16 cellular contexts compared by ENCODE assay signal in genomic region chr20:47897461-47897860, GRCh38.
DNase-seq lines count a peak whose midpoint lies in the region; ATAC-seq and TF ChIP-seq lines count a peak whose summit lies in the region.
"Had no signal": no experiment of that assay in that cellular context is flagged by ENCODE, and none has a peak within 500 bp of the region (broad histone marks: within the 10 kb centered on the region; RNA-seq: fewer than 3 reads in every experiment).

No MANE protein-coding gene starts in this region.

- H3K27ac Mint-ChIP-seq in nephron progenitor cell = peak overlapping the region; percentile 78
- H3K27ac Mint-ChIP-seq in activated CD8-positive, alpha-beta memory T cell treated with anti-CD3 and anti-CD28 coated beads, Interleukin-2, amount 10 ng/mL, durations not matched to agents 7 days and 5 days = no peak overlapping the region
- H3K27ac Mint-ChIP-seq: CD4-positive, alpha-beta T cell; CD8-positive, alpha-beta memory T cell had no signal

- ATAC-seq in DND-41 (ENCODE audit: insufficient read depth, low read depth) (0 out of 3 replicates have a peak, but pooled peaks have one; percentile 7), upper lobe of right lung (no peak), HG03457 (IDR thresholded peaks at IDR 0.05; ENCODE audit: unreplicated experiment) (no peak), SK-N-SH treated with all-trans-retinoic acid at 6 μM for 48 hours (no peak)
- ATAC-seq in activated CD8-positive, alpha-beta memory T cell treated with anti-CD3 and anti-CD28 coated beads, Interleukin-2, amount 10 ng/mL, durations not matched to agents 7 days and 5 days = no peak

- H3K23ac ChIP-seq in neuronal stem cell (ENCODE audit: low read depth, low read length, poor library complexity) = no peak overlapping the region

- H3K4me1 ChIP-seq in DND-41 (ENCODE audit: insufficient read depth, low read length) (no peaks in the 10 kb centered on the region), neuronal stem cell (ENCODE audit: control insufficient read depth in 2 of 2, insufficient read depth in 1 of 2, low read depth in 1 of 2, low read length in 2 of 2) (no peaks in the 10 kb centered on the region), upper lobe of right lung (no peaks in the 10 kb centered on the region)

- H2BK5ac ChIP-seq in neuronal stem cell (ENCODE audit: low read length) = no peak overlapping the region

- peak overlapping the region; percentile 71 for H3K14ac ChIP-seq in neuronal stem cell (ENCODE audit: low read length)

- H3K27ac ChIP-seq in DND-41 (ENCODE audit: low read length) = no peak overlapping the region
- no peak overlapping the region for H3K27ac ChIP-seq in neuronal stem cell (replicated peaks; ENCODE audit: low read length)
- H3K27ac ChIP-seq in upper lobe of right lung = no peak overlapping the region
- no peak overlapping the region for H3K27ac ChIP-seq in caudate nucleus (ENCODE audit: low read depth, low read length)

- TF ChIP-seq CTCF in DND-41 (IDR thresholded peaks at IDR 0.05; ENCODE audit: borderline replicate concordance, extremely low read depth, low read length, poor library complexity, severe bottlenecking) = no peak
- no peak for TF ChIP-seq CTCF in nephron progenitor cell (IDR thresholded peaks at IDR 0.05)
- no peak for TF ChIP-seq CTCF in upper lobe of right lung (IDR thresholded peaks at IDR 0.05)

- H2BK15ac ChIP-seq in neuronal stem cell (ENCODE audit: low read length) = no peak overlapping the region

- H4K8ac ChIP-seq in neuronal stem cell (ENCODE audit: low read depth, low read length) = no peak overlapping the region

- H3K9ac ChIP-seq in DND-41 (ENCODE audit: low read depth, low read length) = no peak overlapping the region
- H3K9ac ChIP-seq in neuronal stem cell (ENCODE audit: low read depth, low read length, poor library complexity) = peak overlapping the region; percentile 21

- no peak overlapping the region for H4K91ac ChIP-seq in neuronal stem cell (ENCODE audit: low read depth, low read length, poor library complexity)

- H2AK5ac ChIP-seq in neuronal stem cell (ENCODE audit: low read depth, low read length) = no peak overlapping the region

- H2BK12ac ChIP-seq in neuronal stem cell (ENCODE audit: low read length) = no peak overlapping the region

- H3K27me3 ChIP-seq in DND-41 (ENCODE audit: insufficient read depth, low read length, poor library complexity) (no peaks in the 10 kb centered on the region), neuronal stem cell (ENCODE audit: control insufficient read depth in 3 of 3, insufficient read depth in 3 of 3, low read depth in 1 of 3, low read length in 3 of 3) (no peaks in the 10 kb centered on the region), upper lobe of right lung (no peaks in the 10 kb centered on the region)

- no peaks in the 10 kb centered on the region for H3K79me2 ChIP-seq in DND-41 (ENCODE audit: insufficient read depth, low read length)

- no peaks in the 10 kb centered on the region for H4K20me1 ChIP-seq in DND-41 (ENCODE audit: insufficient read depth, low read length)

- no peaks in the 10 kb centered on the region for H3K79me1 ChIP-seq in neuronal stem cell (ENCODE audit: low read depth, low read length)

- H3K27me3 Mint-ChIP-seq in nephron progenitor cell (ENCODE audit: low read depth, poor library complexity) = peaks cover 4% of the 10 kb centered on the region
- no peaks in the 10 kb centered on the region for H3K27me3 Mint-ChIP-seq in activated CD8-positive, alpha-beta memory T cell treated with anti-CD3 and anti-CD28 coated beads, Interleukin-2, amount 10 ng/mL, durations not matched to agents 7 days and 5 days
- H3K27me3 Mint-ChIP-seq: CD8-positive, alpha-beta memory T cell had no signal

- no CpG with 5 or more reads among the region's 11 CpGs for WGBS in neuronal stem cell (ENCODE audit: extremely low coverage in 2 of 2, insufficient read length in 2 of 2, insufficient replicate concordance in 1 of 2), 2 donors

- H3K4me3 ChIP-seq in DND-41 (ENCODE audit: low read depth in 1 of 2, low read length in 2 of 2) (no peak overlapping the region), neuronal stem cell (ENCODE audit: low read length in 2 of 2) (no peak overlapping the region), upper lobe of right lung (no peak overlapping the region)

- H3K4ac ChIP-seq in neuronal stem cell (ENCODE audit: low read length) = no peak overlapping the region

- H2AFZ ChIP-seq in DND-41 (ENCODE audit: low read depth, low read length) (no peak overlapping the region), neuronal stem cell (ENCODE audit: low read length) (no peak overlapping the region)

- no peaks in the 10 kb centered on the region for H3K36me3 ChIP-seq in DND-41 (ENCODE audit: insufficient read depth, low read length)
- no peaks in the 10 kb centered on the region for H3K36me3 ChIP-seq in neuronal stem cell (replicated peaks in 1 of 2; ENCODE audit: control insufficient read depth in 2 of 2, insufficient read depth in 2 of 2, low read length in 2 of 2)
- no peaks in the 10 kb centered on the region for H3K36me3 ChIP-seq in upper lobe of right lung

- CTCF ChIA-PET in activated CD8-positive, alpha-beta memory T cell treated with anti-CD3 and anti-CD28 coated beads, Interleukin-2, amount 10 ng/mL, durations not matched to agents 7 days and 5 days (lab: Charles Lee) = interaction anchor here (0.6 kb wide), 1 partner anchor 177 kb away, joined by 5 read pairs; no protein-coding TSS in a partner anchor

- no peak overlapping the region for H3K4me2 ChIP-seq in DND-41 (ENCODE audit: insufficient read depth, low read length)
- no peak overlapping the region for H3K4me2 ChIP-seq in neuronal stem cell (ENCODE audit: insufficient read depth, low read length, poor library complexity, severe bottlenecking)

- H3K9me3 ChIP-seq in DND-41 (ENCODE audit: insufficient read depth, low read length, severe bottlenecking) (no peaks in the 10 kb centered on the region), neuronal stem cell (replicated peaks in 1 of 2; ENCODE audit: control insufficient read depth in 2 of 2, insufficient read depth in 1 of 2, low read depth in 1 of 2, low read length in 2 of 2) (no peaks in the 10 kb centered on the region), upper lobe of right lung (no peaks in the 10 kb centered on the region)

- H2BK120ac ChIP-seq in neuronal stem cell (ENCODE audit: low read depth, low read length) = no peak overlapping the region

- H3K36me3 Mint-ChIP-seq in nephron progenitor cell (ENCODE audit: low read depth) = peaks cover 6% of the 10 kb centered on the region
- no peaks in the 10 kb centered on the region for H3K36me3 Mint-ChIP-seq in activated CD8-positive, alpha-beta memory T cell treated with anti-CD3 and anti-CD28 coated beads, Interleukin-2, amount 10 ng/mL, durations not matched to agents 7 days and 5 days
- H3K36me3 Mint-ChIP-seq: CD14-positive monocyte; CD8-positive, alpha-beta memory T cell had no signal

- peaks cover 10% of the 10 kb centered on the region for H3K9me3 Mint-ChIP-seq in nephron progenitor cell
- no peaks in the 10 kb centered on the region for H3K9me3 Mint-ChIP-seq in activated CD8-positive, alpha-beta memory T cell treated with anti-CD3 and anti-CD28 coated beads, Interleukin-2, amount 10 ng/mL, durations not matched to agents 7 days and 5 days (ENCODE audit: low read depth)
- H3K9me3 Mint-ChIP-seq: CD14-positive monocyte had no signal

- DNase-seq in DND-41 (no peak), nephron progenitor cell (no peak), neuronal stem cell (ENCODE audit: low spot score) (no peak), upper lobe of right lung (peak; percentile 59), caudate nucleus (lab: John Stamatoyannopoulos, UW) (no peak)
- no peak for DNase-seq in activated CD8-positive, alpha-beta memory T cell treated with anti-CD3 and anti-CD28 coated beads, Interleukin-2, amount 10 ng/mL, durations not matched to agents 7 days and 5 days
- DNase-seq: CD4-positive, alpha-beta T cell; CD8-positive, alpha-beta memory T cell; DMS 273 treated with DMSO at 0.1 percent for 48 hours; DMS79; GF-D8; GOT3; HCEC 1CT had no signal

- peaks cover 10% of the 10 kb centered on the region for H3K4me1 Mint-ChIP-seq in nephron progenitor cell
- H3K4me1 Mint-ChIP-seq in activated CD8-positive, alpha-beta memory T cell treated with anti-CD3 and anti-CD28 coated beads, Interleukin-2, amount 10 ng/mL, durations not matched to agents 7 days and 5 days = no peaks in the 10 kb centered on the region
- H3K4me1 Mint-ChIP-seq: CD14-positive monocyte; CD8-positive, alpha-beta memory T cell had no signal

- no peak overlapping the region for H3K4me3 Mint-ChIP-seq in nephron progenitor cell
- no peak overlapping the region for H3K4me3 Mint-ChIP-seq in activated CD8-positive, alpha-beta memory T cell treated with anti-CD3 and anti-CD28 coated beads, Interleukin-2, amount 10 ng/mL, durations not matched to agents 7 days and 5 days
- H3K4me3 Mint-ChIP-seq: CD14-positive monocyte; CD4-positive, alpha-beta T cell; CD8-positive, alpha-beta memory T cell had no signal

- H3K18ac ChIP-seq in neuronal stem cell (ENCODE audit: low read length) = peak overlapping the region; percentile 35

- intact Hi-C loops in upper lobe of right lung (cut with DNase I) = no loop called here

TF ChIP-seq in SK-N-SH treated with all-trans-retinoic acid at 6 μM for 48 hours, 23 proteins besides CTCF, POLR2A, EP300 and RAD21 (continues in another document):
- no peak for TF ChIP-seq TCF4 (CRISPR knock-in tag; IDR thresholded peaks at IDR 0.05; ENCODE audit: borderline replicate concordance)
- no peak for TF ChIP-seq PPARA (CRISPR knock-in tag; IDR thresholded peaks at IDR 0.05; ENCODE audit: borderline replicate concordance)
- TF ChIP-seq ZNF8 (CRISPR knock-in tag; IDR thresholded peaks at IDR 0.05) = no peak
- TF ChIP-seq CSDC2 (CRISPR knock-in tag; IDR thresholded peaks at IDR 0.05) = no peak
- TF ChIP-seq POU6F1 (CRISPR knock-in tag; IDR thresholded peaks at IDR 0.05; ENCODE audit: borderline replicate concordance, low read depth) = no peak
- no peak for TF ChIP-seq GLIS3 (CRISPR knock-in tag; IDR thresholded peaks at IDR 0.05)
